Comparison of ENCODE assay signal across 24 cellular contexts in the genomic region with DNA sequence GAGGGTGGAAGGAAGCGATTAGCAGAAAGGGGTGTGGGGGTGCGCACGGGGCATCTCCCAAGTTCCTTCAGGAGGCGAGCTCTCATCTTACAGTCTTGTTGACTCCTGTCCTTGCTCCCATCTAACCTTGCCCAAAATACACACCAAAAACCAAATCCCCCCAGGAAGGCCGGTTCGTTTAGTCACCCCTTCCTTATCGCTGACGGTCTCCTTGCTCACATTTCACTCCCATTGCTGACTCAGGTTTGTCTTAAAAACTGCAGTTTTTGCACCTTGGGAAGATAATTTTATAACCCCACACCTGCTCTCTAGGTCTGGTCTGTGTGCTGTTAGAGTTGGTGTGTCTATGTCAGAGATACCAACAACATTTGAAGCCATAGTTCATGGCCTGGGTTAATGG.
"Had no signal": no experiment of that assay in that cellular context is flagged by ENCODE, and none has a peak within 500 bp of the region (broad histone marks: within the 10 kb centered on the region; RNA-seq: fewer than 3 reads in every experiment).

No MANE protein-coding gene starts in this region.

- H3K4me1 Mint-ChIP-seq: activated B cell treated with CpG ODN at 0.5 μM for 24 hours; immature natural killer cell; stimulated activated effector memory CD8-positive, alpha-beta T cell treated with anti-CD3 and anti-CD28 coated beads, Interleukin-12 subunit alpha, Interleukin-12 subunit beta, amount 100 ng/mL, for 72 hours had no signal

- H3K27me3 Mint-ChIP-seq: activated B cell treated with CpG ODN at 0.5 μM for 24 hours; activated CD4-positive, alpha-beta memory T cell treated with anti-CD3 and anti-CD28 coated beads for 36 hours had no signal

- H3K9me3 ChIP-seq: gastrocnemius medialis, heart left ventricle, ovary, psoas muscle, testis, upper lobe of right lung had no signal

- H3K36me3 ChIP-seq: gastrocnemius medialis, heart left ventricle, ovary, upper lobe of right lung had no signal

- H3K4me3 ChIP-seq: gastrocnemius medialis, heart left ventricle, ovary, psoas muscle, testis, upper lobe of right lung had no signal

- H3K27ac Mint-ChIP-seq: activated B cell treated with CpG ODN at 0.5 μM for 24 hours; activated CD4-positive, alpha-beta memory T cell treated with anti-CD3 and anti-CD28 coated beads for 36 hours; activated CD8-positive, alpha-beta memory T cell treated with anti-CD3 and anti-CD28 coated beads, Interleukin-2, amount 10 ng/mL, durations not matched to agents 7 days and 5 days; activated T-helper 2 cell treated with anti-CD3 and anti-CD28 coated beads, Interferon-gamma antibody, Interleukin-2, Interleukin-4, amounts not matched to agents 10 μg/mL and 5 μg/mL and 100 μg/mL, durations not matched to agents 14 hours and 24 hours and 36 hours; immature natural killer cell; stimulated activated effector memory CD8-positive, alpha-beta T cell treated with anti-CD3 and anti-CD28 coated beads, Interleukin-12 subunit alpha, Interleukin-12 subunit beta, amount 100 ng/mL, for 72 hours; T-helper 2 cell treated with Interferon-gamma antibody and Interleukin-4, amounts not matched to agents 5 μg/mL and 100 μg/mL, for 36 hours had no signal

- DNase-seq: activated B cell treated with CpG ODN at 0.5 μM for 24 hours; activated CD4-positive, alpha-beta memory T cell treated with anti-CD3 and anti-CD28 coated beads for 36 hours; activated CD4-positive, alpha-beta T cell treated with anti-CD3 and anti-CD28 coated beads for 4 hours; activated CD8-positive, alpha-beta memory T cell treated with anti-CD3 and anti-CD28 coated beads, Interleukin-2, amount 10 ng/mL, durations not matched to agents 7 days and 5 days; activated naive CD4-positive, alpha-beta T cell treated with Interleukin-2 at 50 U/mL for 16 hours; anterior cingulate cortex; cortex of kidney; effector CD4-positive, alpha-beta T cell; gastrocnemius medialis; heart left ventricle; immature natural killer cell; left ventricle myocardium superior; psoas muscle; stimulated activated CD4-positive, alpha-beta T cell treated with anti-CD3 and anti-CD28 coated beads, Interleukin-4, amount 100 ng/mL, for 24 hours; testis; upper lobe of right lung had no signal

- H3K4me1 ChIP-seq: gastrocnemius medialis, psoas muscle, testis had no signal

- H3K27me3 ChIP-seq: gastrocnemius medialis, heart left ventricle, ovary, testis, upper lobe of right lung had no signal

- H3K4me3 Mint-ChIP-seq: activated B cell treated with CpG ODN at 0.5 μM for 24 hours; activated CD4-positive, alpha-beta memory T cell treated with anti-CD3 and anti-CD28 coated beads for 36 hours; activated CD8-positive, alpha-beta memory T cell treated with anti-CD3 and anti-CD28 coated beads, Interleukin-2, amount 10 ng/mL, durations not matched to agents 7 days and 5 days; immature natural killer cell; neural crest cell; stimulated activated effector memory CD8-positive, alpha-beta T cell treated with anti-CD3 and anti-CD28 coated beads, Interleukin-12 subunit alpha, Interleukin-12 subunit beta, amount 100 ng/mL, for 72 hours; T-helper 2 cell treated with Interferon-gamma antibody and Interleukin-4, amounts not matched to agents 5 μg/mL and 100 μg/mL, for 36 hours had no signal

- H3K36me3 Mint-ChIP-seq: activated CD4-positive, alpha-beta memory T cell treated with anti-CD3 and anti-CD28 coated beads for 36 hours; activated CD8-positive, alpha-beta memory T cell treated with anti-CD3 and anti-CD28 coated beads, Interleukin-2, amount 10 ng/mL, durations not matched to agents 7 days and 5 days; stimulated activated effector memory CD8-positive, alpha-beta T cell treated with anti-CD3 and anti-CD28 coated beads, Interleukin-12 subunit alpha, Interleukin-12 subunit beta, amount 100 ng/mL, for 72 hours had no signal

- H3K27ac ChIP-seq: gastrocnemius medialis, heart left ventricle, ovary, psoas muscle, testis, upper lobe of right lung had no signal

- H3K9me3 Mint-ChIP-seq: activated B cell treated with CpG ODN at 0.5 μM for 24 hours; activated CD4-positive, alpha-beta memory T cell treated with anti-CD3 and anti-CD28 coated beads for 36 hours; activated T-helper 2 cell treated with anti-CD3 and anti-CD28 coated beads, Interferon-gamma antibody, Interleukin-2, Interleukin-4, amounts not matched to agents 10 μg/mL and 5 μg/mL and 100 μg/mL, durations not matched to agents 14 hours and 24 hours and 36 hours; immature natural killer cell; stimulated activated effector memory CD8-positive, alpha-beta T cell treated with anti-CD3 and anti-CD28 coated beads, Interleukin-12 subunit alpha, Interleukin-12 subunit beta, amount 100 ng/mL, for 72 hours; T-helper 2 cell treated with Interferon-gamma antibody and Interleukin-4, amounts not matched to agents 5 μg/mL and 100 μg/mL, for 36 hours had no signal

- FAIRE-seq: TTC549 had no signal

- ATAC-seq: activated CD8-positive, alpha-beta memory T cell treated with anti-CD3 and anti-CD28 coated beads, Interleukin-2, amount 10 ng/mL, durations not matched to agents 7 days and 5 days; esophagus mucosa; gastrocnemius medialis; heart left ventricle; left ventricle myocardium superior; psoas muscle; sciatic nerve; stimulated activated effector memory CD8-positive, alpha-beta T cell treated with anti-CD3 and anti-CD28 coated beads, Interleukin-12 subunit alpha, Interleukin-12 subunit beta, amount 100 ng/mL, for 72 hours; upper lobe of right lung had no signal
